Comparison of ENCODE assay signal across 1 cellular context in genomic region chr11:125724125-125724524, GRCh38.
TF ChIP-seq lines count a peak whose summit lies in the region.

No MANE protein-coding gene starts in this region.

TF ChIP-seq in GM12878, 131 proteins besides CTCF, POLR2A, EP300 and RAD21:
- no peak for TF ChIP-seq MEF2A (IDR thresholded peaks at IDR 0.05; ENCODE audit: insufficient read depth, low read depth, low read length)
- peak; percentile 27; the same call in 1 of the 2 replicates for TF ChIP-seq SMC3 (IDR thresholded peaks at IDR 0.05; ENCODE audit: borderline replicate concordance, low read length)
- TF ChIP-seq ZBED1 (IDR thresholded peaks at IDR 0.05; ENCODE audit: borderline replicate concordance): no peak
